Comparison of ENCODE assay signal across 1 cellular context in genomic region chr6:2659882-2660281, GRCh38.
TF ChIP-seq lines count a peak whose summit lies in the region.

No MANE protein-coding gene starts in this region.

TF ChIP-seq in GM12878, 131 proteins besides CTCF, POLR2A, EP300 and RAD21 (continued from another document):
- TF ChIP-seq SP1 (IDR thresholded peaks at IDR 0.05; ENCODE audit: low read depth, low read length) (no peak), SMAD1 (IDR thresholded peaks at IDR 0.05; ENCODE audit: low read depth, partially characterized antibody) (no peak), ZNF687 (IDR thresholded peaks at IDR 0.05) (no peak), ZNF217 (IDR thresholded peaks at IDR 0.05) (no peak), CREM (IDR thresholded peaks at IDR 0.05; ENCODE audit: low read depth) (no peak), RAD51 (IDR thresholded peaks at IDR 0.05) (no peak), ZZZ3 (IDR thresholded peaks at IDR 0.05; ENCODE audit: control insufficient read depth, insufficient read length, low read depth) (no peak), PAX8 (IDR thresholded peaks at IDR 0.05) (no peak), SMARCA5 (IDR thresholded peaks at IDR 0.05) (no peak), TCF7 (IDR thresholded peaks at IDR 0.05; ENCODE audit: borderline replicate concordance) (no peak), TARDBP (IDR thresholded peaks at IDR 0.05; ENCODE audit: borderline replicate concordance) (no peak)
